Comparison of ENCODE assay signal across 31 cellular contexts in the genomic region with DNA sequence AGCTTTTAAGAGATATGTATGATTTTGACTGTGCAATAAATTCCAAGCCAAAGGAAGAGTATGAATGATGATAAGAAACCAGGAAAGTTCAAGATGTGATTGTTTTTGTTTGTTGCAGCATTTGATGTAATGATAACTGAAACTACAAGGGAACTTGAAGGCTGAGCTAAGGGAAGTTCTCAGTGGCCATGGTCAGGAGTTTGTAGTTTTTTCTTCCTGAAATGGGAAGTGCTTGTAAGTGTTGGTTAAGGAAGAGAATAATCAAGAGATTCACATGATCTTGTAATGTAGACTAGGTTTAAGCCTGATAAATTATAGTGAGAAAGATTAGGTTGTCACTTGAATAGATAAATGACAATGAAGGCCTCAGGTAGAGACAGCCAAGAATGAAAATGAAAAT. TPM values are rescaled to one million over a fixed set of nuclear protein-coding genes. Genes with fewer than 3 reads are reported as not detected.
"Had no signal": no experiment of that assay in that cellular context is flagged by ENCODE, and none has a peak within 500 bp of the region (broad histone marks: within the 10 kb centered on the region; RNA-seq: fewer than 3 reads in every experiment).

No MANE protein-coding gene starts in this region.

- H3K4me1 ChIP-seq: adrenal gland, body of pancreas, colonic mucosa, heart left ventricle had no signal

- H3K27ac ChIP-seq: adrenal gland, body of pancreas, colonic mucosa, heart left ventricle had no signal

- H3K27me3 Mint-ChIP-seq: activated CD4-positive, alpha-beta memory T cell treated with anti-CD3 and anti-CD28 coated beads for 36 hours; activated CD4-positive, alpha-beta T cell treated with anti-CD3 and anti-CD28 coated beads, Interleukin-2, amount 10 ng/mL, durations not matched to agents 24 days and 14 days; activated CD8-positive, alpha-beta memory T cell treated with anti-CD3 and anti-CD28 coated beads, Interleukin-2, amount 10 ng/mL, durations not matched to agents 7 days and 5 days; activated naive CD4-positive, alpha-beta T cell treated with anti-CD3 and anti-CD28 coated beads, Interleukin-2, amount 50 U/mL, for 24 hours had no signal

- H3K4me3 Mint-ChIP-seq: activated CD4-positive, alpha-beta memory T cell treated with anti-CD3 and anti-CD28 coated beads for 36 hours; activated CD4-positive, alpha-beta T cell treated with anti-CD3 and anti-CD28 coated beads for 36 hours; activated CD4-positive, alpha-beta T cell treated with anti-CD3 and anti-CD28 coated beads, Interleukin-2, amount 10 ng/mL, durations not matched to agents 24 days and 14 days; activated CD8-positive, alpha-beta memory T cell treated with anti-CD3 and anti-CD28 coated beads, Interleukin-2, amount 10 ng/mL, durations not matched to agents 7 days and 5 days; activated CD8-positive, alpha-beta T cell treated with anti-CD3 and anti-CD28 coated beads, Interleukin-2, amount 10 ng/mL, durations not matched to agents 7 days and 5 days; activated naive CD4-positive, alpha-beta T cell treated with anti-CD3 and anti-CD28 coated beads for 36 hours; activated naive CD4-positive, alpha-beta T cell treated with anti-CD3 and anti-CD28 coated beads, Interleukin-2, amount 50 U/mL, for 24 hours; activated naive CD8-positive, alpha-beta T cell treated with anti-CD3 and anti-CD28 coated beads for 36 hours; activated naive CD8-positive, alpha-beta T cell treated with anti-CD3 and anti-CD28 coated beads, Interleukin-2, amount 50 U/mL, for 24 hours; activated T-helper 1 cell treated with anti-CD3 and anti-CD28 coated beads, Interleukin-12 subunit alpha, Interleukin-12 subunit beta, Interleukin-2, Interleukin-4 antibody, amounts not matched to agents 30 ng/mL and 10 ng/mL and 1 ng/mL, durations not matched to agents 14 hours and 24 hours and 36 hours had no signal

- H3K4me3 ChIP-seq: adrenal gland, body of pancreas, colonic mucosa, heart left ventricle had no signal

- H3K4me1 Mint-ChIP-seq: activated CD4-positive, alpha-beta T cell treated with anti-CD3 and anti-CD28 coated beads for 36 hours; activated CD4-positive, alpha-beta T cell treated with anti-CD3 and anti-CD28 coated beads, Interleukin-2, amount 10 ng/mL, durations not matched to agents 24 days and 14 days; activated CD8-positive, alpha-beta memory T cell treated with anti-CD3 and anti-CD28 coated beads, Interleukin-2, amount 10 ng/mL, durations not matched to agents 7 days and 5 days; activated naive CD4-positive, alpha-beta T cell treated with anti-CD3 and anti-CD28 coated beads, Interleukin-2, amount 50 U/mL, for 24 hours; activated naive CD8-positive, alpha-beta T cell treated with anti-CD3 and anti-CD28 coated beads for 36 hours; activated naive CD8-positive, alpha-beta T cell treated with anti-CD3 and anti-CD28 coated beads, Interleukin-2, amount 50 U/mL, for 24 hours had no signal

- H3K9me3 ChIP-seq: adrenal gland, body of pancreas, colonic mucosa, heart left ventricle had no signal

- H3K27me3 ChIP-seq: adrenal gland, body of pancreas, colonic mucosa, heart left ventricle had no signal

- H3K27ac Mint-ChIP-seq: activated CD4-positive, alpha-beta memory T cell treated with anti-CD3 and anti-CD28 coated beads for 36 hours; activated CD4-positive, alpha-beta T cell treated with anti-CD3 and anti-CD28 coated beads for 36 hours; activated CD4-positive, alpha-beta T cell treated with anti-CD3 and anti-CD28 coated beads, Interleukin-2, amount 10 ng/mL, durations not matched to agents 24 days and 14 days; activated CD8-positive, alpha-beta memory T cell treated with anti-CD3 and anti-CD28 coated beads, Interleukin-2, amount 10 ng/mL, durations not matched to agents 7 days and 5 days; activated CD8-positive, alpha-beta T cell treated with anti-CD3 and anti-CD28 coated beads, Interleukin-2, amount 10 ng/mL, durations not matched to agents 7 days and 5 days; activated naive CD4-positive, alpha-beta T cell treated with anti-CD3 and anti-CD28 coated beads for 36 hours; activated naive CD4-positive, alpha-beta T cell treated with anti-CD3 and anti-CD28 coated beads, Interleukin-2, amount 50 U/mL, for 24 hours; activated naive CD8-positive, alpha-beta T cell treated with anti-CD3 and anti-CD28 coated beads for 36 hours; activated naive CD8-positive, alpha-beta T cell treated with anti-CD3 and anti-CD28 coated beads, Interleukin-2, amount 50 U/mL, for 24 hours; activated T-helper 1 cell treated with anti-CD3 and anti-CD28 coated beads, Interleukin-12 subunit alpha, Interleukin-12 subunit beta, Interleukin-2, Interleukin-4 antibody, amounts not matched to agents 30 ng/mL and 10 ng/mL and 1 ng/mL, durations not matched to agents 14 hours and 24 hours and 36 hours; activated T-helper 2 cell treated with anti-CD3 and anti-CD28 coated beads, Interferon-gamma antibody, Interleukin-2, Interleukin-4, amounts not matched to agents 10 μg/mL and 5 μg/mL and 100 μg/mL, durations not matched to agents 14 hours and 24 hours and 36 hours had no signal

- H3K9me3 Mint-ChIP-seq: activated CD4-positive, alpha-beta memory T cell treated with anti-CD3 and anti-CD28 coated beads for 36 hours; activated naive CD8-positive, alpha-beta T cell treated with anti-CD3 and anti-CD28 coated beads for 36 hours; activated naive CD8-positive, alpha-beta T cell treated with anti-CD3 and anti-CD28 coated beads, Interleukin-2, amount 50 U/mL, for 24 hours; activated T-helper 1 cell treated with anti-CD3 and anti-CD28 coated beads, Interleukin-12 subunit alpha, Interleukin-12 subunit beta, Interleukin-2, Interleukin-4 antibody, amounts not matched to agents 30 ng/mL and 10 ng/mL and 1 ng/mL, durations not matched to agents 14 hours and 24 hours and 36 hours; activated T-helper 2 cell treated with anti-CD3 and anti-CD28 coated beads, Interferon-gamma antibody, Interleukin-2, Interleukin-4, amounts not matched to agents 10 μg/mL and 5 μg/mL and 100 μg/mL, durations not matched to agents 14 hours and 24 hours and 36 hours had no signal

- DNase-seq: activated CD4-positive, alpha-beta memory T cell treated with anti-CD3 and anti-CD28 coated beads for 36 hours; activated CD4-positive, alpha-beta T cell treated with anti-CD3 and anti-CD28 coated beads for 36 hours; activated CD4-positive, alpha-beta T cell treated with anti-CD3 and anti-CD28 coated beads, Interleukin-2, amount 10 ng/mL, durations not matched to agents 24 days and 14 days; activated CD4-positive, CD25-positive, alpha-beta regulatory T cell; activated CD4-positive, CD25-positive, alpha-beta regulatory T cell treated with anti-CD3 and anti-CD28 coated beads, Interleukin-2, amount 50 U/mL, for 72 hours; activated CD8-positive, alpha-beta memory T cell treated with anti-CD3 and anti-CD28 coated beads, Interleukin-2, amount 10 ng/mL, durations not matched to agents 7 days and 5 days; activated CD8-positive, alpha-beta memory T cell treated with anti-CD3 and anti-CD28 coated beads, Interleukin-2, amount 50 U/mL, for 4 hours; activated CD8-positive, alpha-beta T cell treated with anti-CD3 and anti-CD28 coated beads, Interleukin-2, amount 10 ng/mL, durations not matched to agents 7 days and 5 days; activated effector memory CD4-positive, alpha-beta T cell treated with anti-CD3 and anti-CD28 coated beads, Interleukin-2, amount 50 U/mL, for 16 hours; activated naive CD4-positive, alpha-beta T cell treated with anti-CD3 and anti-CD28 coated beads for 36 hours; activated naive CD8-positive, alpha-beta T cell treated with anti-CD3 and anti-CD28 coated beads for 36 hours; activated naive CD8-positive, alpha-beta T cell treated with anti-CD3 and anti-CD28 coated beads, Interleukin-2, amount 50 U/mL, for 24 hours; activated T-cell treated with anti-CD3 and anti-CD28 coated beads, Interleukin-2, amount 50 U/mL, for 1 hour; activated T-cell treated with anti-CD3 and anti-CD28 coated beads, Interleukin-2, amount 50 U/mL, for 48 hours; adrenal gland; amygdala; aorta; body of pancreas; caudate nucleus; cerebellar nuclear complex; colonic mucosa; effector CD8-positive, alpha-beta T cell; foreskin fibroblast; glutamatergic neuron; heart left ventricle; T-helper 2 cell had no signal

- H3K36me3 Mint-ChIP-seq: activated CD4-positive, alpha-beta memory T cell treated with anti-CD3 and anti-CD28 coated beads for 36 hours; activated CD8-positive, alpha-beta memory T cell treated with anti-CD3 and anti-CD28 coated beads, Interleukin-2, amount 10 ng/mL, durations not matched to agents 7 days and 5 days; activated naive CD4-positive, alpha-beta T cell treated with anti-CD3 and anti-CD28 coated beads, Interleukin-2, amount 50 U/mL, for 24 hours; activated naive CD8-positive, alpha-beta T cell treated with anti-CD3 and anti-CD28 coated beads for 36 hours had no signal

- H3K36me3 ChIP-seq: adrenal gland, colonic mucosa, heart left ventricle had no signal

RNA-seq across cellular contexts. Expression of a gene that starts 53.4 kb away (rescaled TPM):
- total RNA-seq: activated CD4-positive, alpha-beta memory T cell treated with anti-CD3 and anti-CD28 coated beads for 36 hours; activated CD4-positive, alpha-beta T cell treated with anti-CD3 and anti-CD28 coated beads for 36 hours; activated CD4-positive, alpha-beta T cell treated with anti-CD3 and anti-CD28 coated beads, Interleukin-2, amount 10 ng/mL, durations not matched to agents 24 days and 14 days; activated CD8-positive, alpha-beta memory T cell treated with anti-CD3 and anti-CD28 coated beads for 36 hours; activated CD8-positive, alpha-beta memory T cell treated with anti-CD3 and anti-CD28 coated beads, Interleukin-2, amount 10 ng/mL, durations not matched to agents 7 days and 5 days; activated CD8-positive, alpha-beta T cell treated with anti-CD3 and anti-CD28 coated beads, Interleukin-2, amount 10 ng/mL, durations not matched to agents 7 days and 5 days; activated naive CD4-positive, alpha-beta T cell treated with anti-CD3 and anti-CD28 coated beads for 36 hours; activated naive CD8-positive, alpha-beta T cell treated with anti-CD3 and anti-CD28 coated beads for 36 hours; activated T-helper 1 cell treated with anti-CD3 and anti-CD28 coated beads, Interleukin-12 subunit alpha, Interleukin-12 subunit beta, Interleukin-2, Interleukin-4 antibody, amounts not matched to agents 30 ng/mL and 10 ng/mL and 1 ng/mL, durations not matched to agents 14 hours and 24 hours and 36 hours; activated T-helper 2 cell treated with anti-CD3 and anti-CD28 coated beads, Interferon-gamma antibody, Interleukin-2, Interleukin-4, amounts not matched to agents 10 μg/mL and 5 μg/mL and 100 μg/mL, durations not matched to agents 14 hours and 24 hours and 36 hours; colonic mucosa; T-helper 1 cell treated with Interleukin-12 subunit alpha and Interleukin-12 subunit beta and Interleukin-4 antibody, amounts not matched to agents 30 ng/mL and 1 ng/mL, for 36 hours had no signal
